ENCODE assay signal across 8 cellular contexts in the genomic region with DNA sequence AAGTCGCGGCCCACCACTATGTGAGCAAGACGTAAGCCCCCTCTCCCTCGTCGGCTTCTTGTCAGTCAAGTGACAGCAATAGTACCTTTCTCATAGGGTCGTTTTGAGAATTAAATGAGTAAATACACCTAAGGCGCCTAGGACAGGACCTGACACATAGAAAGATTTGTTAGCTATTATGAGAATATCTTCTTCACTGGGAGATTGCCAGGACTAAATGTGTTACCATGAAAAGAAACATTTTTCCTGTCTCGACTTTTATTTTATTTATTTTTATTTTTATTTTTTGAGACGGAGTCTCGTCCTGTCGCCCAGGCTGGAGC. TPM values are rescaled to one million over a fixed set of nuclear protein-coding genes. Genes with fewer than 3 reads are reported as not detected.
DNase-seq lines count a peak whose midpoint lies in the region; FAIRE-seq and TF ChIP-seq lines count a peak whose summit lies in the region.

No MANE protein-coding gene starts in this region.

- H3K36me3 ChIP-seq in SU-DHL-6 (ENCODE audit: low read length), result no peaks in the 10 kb centered on the region

- TF ChIP-seq CTCF in GM10266 (IDR thresholded peaks at IDR 0.05; ENCODE audit: control insufficient read depth, insufficient read depth, low read depth, missing control alignments), result no peak
- no peak for TF ChIP-seq CTCF in SU-DHL-6 (IDR thresholded peaks at IDR 0.05; ENCODE audit: insufficient read depth, low read length, poor library complexity, severe bottlenecking)
- no peak for TF ChIP-seq CTCF in fibroblast of pulmonary artery (IDR thresholded peaks at IDR 0.05; ENCODE audit: low read length, missing control alignments)
- no peak for TF ChIP-seq CTCF in retinal pigment epithelial cell (conservative IDR thresholded peaks at IDR 0.05; ENCODE audit: low read depth, low read length)

- DNase-seq in GM10266 (ENCODE audit: extremely low spot score) (peak; percentile 29), fibroblast of pulmonary artery (ENCODE audit: low read depth) (no peak), retinal pigment epithelial cell (ENCODE audit: low read depth) (no peak), GM12891 (ENCODE audit: insufficient read length, low spot score) (no peak), NCI-H2227 treated with DMSO at 0.1 percent for 48 hours (lab: John Stamatoyannopoulos, UW) (no peak), G401 (ENCODE audit: low spot score) (no peak), SW480 (ENCODE audit: low spot score) (no peak)

- in situ Hi-C loops in G401 (cut with HindIII; ENCODE audit: low sequenced_read_pairs), result no loop called here

- peak overlapping the region; percentile 81 for H3K27ac ChIP-seq in SU-DHL-6 (ENCODE audit: low read depth, low read length)

- no peak for TF ChIP-seq POLR2A in GM12891 (IDR thresholded peaks at IDR 0.05; ENCODE audit: low read depth, low read length)

- H3K9me2 ChIP-seq in SU-DHL-6 (replicated peaks; ENCODE audit: insufficient read depth, low read length), result no peaks in the 10 kb centered on the region

- H3K4me3 ChIP-seq in SU-DHL-6 (ENCODE audit: insufficient read depth, low read length, poor library complexity, severe bottlenecking) (peak overlapping the region; percentile 93), fibroblast of pulmonary artery (replicated peaks; ENCODE audit: low read depth, low read length) (peak overlapping the region; percentile 77), retinal pigment epithelial cell (ENCODE audit: low read length) (peak overlapping the region; percentile 91)

- H3K9ac ChIP-seq in SU-DHL-6 (ENCODE audit: low read length), result peak overlapping the region; percentile 78

- H2AFZ ChIP-seq in SU-DHL-6 (ENCODE audit: low read depth, low read length, severe bottlenecking), result peak overlapping the region; percentile 22

- H3K4me2 ChIP-seq in SU-DHL-6 (ENCODE audit: low read depth, low read length, poor library complexity, severe bottlenecking), result peak overlapping the region; percentile 84

- H3F3A ChIP-seq in SU-DHL-6 (ENCODE audit: insufficient read depth), result no peaks in the 10 kb centered on the region; the same call in 1 of the 2 replicates

- no peak for FAIRE-seq in GM12891 (lab: Jason Lieb, UNC)

- peaks cover 28% of the 10 kb centered on the region for H3K79me2 ChIP-seq in SU-DHL-6 (ENCODE audit: insufficient read depth, low read length)

- no peaks in the 10 kb centered on the region for H3K27me3 ChIP-seq in SU-DHL-6 (ENCODE audit: low read length)

- H4K20me1 ChIP-seq in SU-DHL-6 (ENCODE audit: low read depth, low read length), result no peaks in the 10 kb centered on the region

- no peaks in the 10 kb centered on the region for H3K9me3 ChIP-seq in SU-DHL-6 (ENCODE audit: insufficient read depth, low read length)

TF ChIP-seq in GM12891, 5 proteins besides CTCF, POLR2A, EP300 and RAD21:
- no peak for TF ChIP-seq POU2F2 (IDR thresholded peaks at IDR 0.05; ENCODE audit: low read depth, low read length)
- no peak for TF ChIP-seq PAX5 (IDR thresholded peaks at IDR 0.05; ENCODE audit: insufficient read depth, low read length, severe bottlenecking)
- no peak for TF ChIP-seq TAF1 (IDR thresholded peaks at IDR 0.05; ENCODE audit: low read depth, low read length)
- no peak for TF ChIP-seq SPI1 (IDR thresholded peaks at IDR 0.05; ENCODE audit: low read depth, low read length)
- TF ChIP-seq POLR2AphosphoS5 (IDR thresholded peaks at IDR 0.05; ENCODE audit: low read depth, low read length), result no peak
TF ChIP-seq in GM12891: peak in this region for 0.

RNA-seq across cellular contexts. Expression of a gene that starts 0.8 kb away (rescaled TPM):
- 49.7 TPM for polyA plus RNA-seq in GM12891 (2012; ENCODE audit: low read depth, missing spikeins)
- 97.2 and 127 TPM in 2 replicates for total RNA-seq in G401 (2014; rRNA removed; shearing (Covaris generic))

RNA-seq across cellular contexts. Expression of a gene that starts 19.7 kb away (rescaled TPM):
- 14.1 TPM for polyA plus RNA-seq in GM12891 (2012; ENCODE audit: low read depth, missing spikeins)
- 7.3 and 11.9 TPM in 2 replicates for total RNA-seq in G401 (2014; rRNA removed; shearing (Covaris generic))

RNA-seq across cellular contexts. Expression of a gene that starts 28.4 kb away (rescaled TPM):
- 0.39 TPM for polyA plus RNA-seq in GM12891 (2012; ENCODE audit: low read depth, missing spikeins)
- not detected in 2 replicates for total RNA-seq in G401 (2014; rRNA removed; shearing (Covaris generic))

RNA-seq across cellular contexts. Expression of a gene that starts 34.3 kb away (rescaled TPM):
- 3.2 TPM for polyA plus RNA-seq in GM12891 (2012; ENCODE audit: low read depth, missing spikeins)
- 0.07 and 2.0 TPM in 2 replicates for total RNA-seq in G401 (2014; rRNA removed; shearing (Covaris generic))
